2 cellular contexts compared by ENCODE assay signal in the genomic region with DNA sequence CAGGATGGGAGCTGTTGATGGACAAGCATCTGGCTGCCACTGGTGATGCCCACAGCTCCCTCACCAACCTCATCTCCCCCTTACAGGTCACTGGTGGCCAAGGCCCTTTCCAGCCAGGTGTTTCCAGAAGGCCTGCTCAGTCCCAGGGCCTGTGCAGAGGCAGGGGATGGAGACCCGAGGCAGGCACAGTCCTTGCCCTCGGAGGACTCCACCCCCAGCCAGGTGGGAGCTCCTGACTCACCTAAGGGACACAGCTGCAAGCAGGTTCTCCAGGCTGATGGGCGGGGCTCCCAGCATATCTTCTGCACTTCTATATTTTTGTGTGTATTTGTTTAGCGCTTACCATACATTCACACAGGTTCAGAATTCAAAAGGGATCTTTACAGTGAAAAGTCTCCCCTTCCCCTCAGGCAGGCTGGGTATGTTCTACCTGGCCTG.
TF ChIP-seq lines count a peak whose summit lies in the region.

No MANE protein-coding gene starts in this region.

TF ChIP-seq in GM23338, 12 proteins besides CTCF, POLR2A, EP300 and RAD21 (continues in another document):
- TF ChIP-seq, protein P1, sequence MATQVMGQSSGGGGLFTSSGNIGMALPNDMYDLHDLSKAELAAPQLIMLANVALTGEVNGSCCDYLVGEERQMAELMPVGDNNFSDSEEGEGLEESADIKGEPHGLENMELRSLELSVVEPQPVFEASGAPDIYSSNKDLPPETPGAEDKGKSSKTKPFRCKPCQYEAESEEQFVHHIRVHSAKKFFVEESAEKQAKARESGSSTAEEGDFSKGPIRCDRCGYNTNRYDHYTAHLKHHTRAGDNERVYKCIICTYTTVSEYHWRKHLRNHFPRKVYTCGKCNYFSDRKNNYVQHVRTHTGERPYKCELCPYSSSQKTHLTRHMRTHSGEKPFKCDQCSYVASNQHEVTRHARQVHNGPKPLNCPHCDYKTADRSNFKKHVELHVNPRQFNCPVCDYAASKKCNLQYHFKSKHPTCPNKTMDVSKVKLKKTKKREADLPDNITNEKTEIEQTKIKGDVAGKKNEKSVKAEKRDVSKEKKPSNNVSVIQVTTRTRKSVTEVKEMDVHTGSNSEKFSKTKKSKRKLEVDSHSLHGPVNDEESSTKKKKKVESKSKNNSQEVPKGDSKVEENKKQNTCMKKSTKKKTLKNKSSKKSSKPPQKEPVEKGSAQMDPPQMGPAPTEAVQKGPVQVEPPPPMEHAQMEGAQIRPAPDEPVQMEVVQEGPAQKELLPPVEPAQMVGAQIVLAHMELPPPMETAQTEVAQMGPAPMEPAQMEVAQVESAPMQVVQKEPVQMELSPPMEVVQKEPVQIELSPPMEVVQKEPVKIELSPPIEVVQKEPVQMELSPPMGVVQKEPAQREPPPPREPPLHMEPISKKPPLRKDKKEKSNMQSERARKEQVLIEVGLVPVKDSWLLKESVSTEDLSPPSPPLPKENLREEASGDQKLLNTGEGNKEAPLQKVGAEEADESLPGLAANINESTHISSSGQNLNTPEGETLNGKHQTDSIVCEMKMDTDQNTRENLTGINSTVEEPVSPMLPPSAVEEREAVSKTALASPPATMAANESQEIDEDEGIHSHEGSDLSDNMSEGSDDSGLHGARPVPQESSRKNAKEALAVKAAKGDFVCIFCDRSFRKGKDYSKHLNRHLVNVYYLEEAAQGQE (IDR thresholded peaks at IDR 0.05; ENCODE audit: unreplicated experiment), result no peak
- TF ChIP-seq CREB1 (CRISPR knock-in tag; IDR thresholded peaks at IDR 0.05; ENCODE audit: low read depth) (no peak), EZH2 (IDR thresholded peaks at IDR 0.05; ENCODE audit: low read depth, unreplicated experiment) (no peak), ZNF114 (CRISPR knock-in tag; IDR thresholded peaks at IDR 0.05) (no peak), EZH2phosphoT487 (IDR thresholded peaks at IDR 0.05; ENCODE audit: unreplicated experiment) (no peak), POLR2AphosphoS5 (IDR thresholded peaks at IDR 0.05; ENCODE audit: low read depth) (no peak), JUNB (IDR thresholded peaks at IDR 0.05; ENCODE audit: unreplicated experiment) (no peak), ZNF331 (CRISPR knock-in tag; IDR thresholded peaks at IDR 0.05; ENCODE audit: low read depth) (no peak)
- TF ChIP-seq, protein P2, sequence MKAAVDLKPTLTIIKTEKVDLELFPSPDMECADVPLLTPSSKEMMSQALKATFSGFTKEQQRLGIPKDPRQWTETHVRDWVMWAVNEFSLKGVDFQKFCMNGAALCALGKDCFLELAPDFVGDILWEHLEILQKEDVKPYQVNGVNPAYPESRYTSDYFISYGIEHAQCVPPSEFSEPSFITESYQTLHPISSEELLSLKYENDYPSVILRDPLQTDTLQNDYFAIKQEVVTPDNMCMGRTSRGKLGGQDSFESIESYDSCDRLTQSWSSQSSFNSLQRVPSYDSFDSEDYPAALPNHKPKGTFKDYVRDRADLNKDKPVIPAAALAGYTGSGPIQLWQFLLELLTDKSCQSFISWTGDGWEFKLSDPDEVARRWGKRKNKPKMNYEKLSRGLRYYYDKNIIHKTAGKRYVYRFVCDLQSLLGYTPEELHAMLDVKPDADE (IDR thresholded peaks at IDR 0.05), result no peak
- TF ChIP-seq, protein P3, sequence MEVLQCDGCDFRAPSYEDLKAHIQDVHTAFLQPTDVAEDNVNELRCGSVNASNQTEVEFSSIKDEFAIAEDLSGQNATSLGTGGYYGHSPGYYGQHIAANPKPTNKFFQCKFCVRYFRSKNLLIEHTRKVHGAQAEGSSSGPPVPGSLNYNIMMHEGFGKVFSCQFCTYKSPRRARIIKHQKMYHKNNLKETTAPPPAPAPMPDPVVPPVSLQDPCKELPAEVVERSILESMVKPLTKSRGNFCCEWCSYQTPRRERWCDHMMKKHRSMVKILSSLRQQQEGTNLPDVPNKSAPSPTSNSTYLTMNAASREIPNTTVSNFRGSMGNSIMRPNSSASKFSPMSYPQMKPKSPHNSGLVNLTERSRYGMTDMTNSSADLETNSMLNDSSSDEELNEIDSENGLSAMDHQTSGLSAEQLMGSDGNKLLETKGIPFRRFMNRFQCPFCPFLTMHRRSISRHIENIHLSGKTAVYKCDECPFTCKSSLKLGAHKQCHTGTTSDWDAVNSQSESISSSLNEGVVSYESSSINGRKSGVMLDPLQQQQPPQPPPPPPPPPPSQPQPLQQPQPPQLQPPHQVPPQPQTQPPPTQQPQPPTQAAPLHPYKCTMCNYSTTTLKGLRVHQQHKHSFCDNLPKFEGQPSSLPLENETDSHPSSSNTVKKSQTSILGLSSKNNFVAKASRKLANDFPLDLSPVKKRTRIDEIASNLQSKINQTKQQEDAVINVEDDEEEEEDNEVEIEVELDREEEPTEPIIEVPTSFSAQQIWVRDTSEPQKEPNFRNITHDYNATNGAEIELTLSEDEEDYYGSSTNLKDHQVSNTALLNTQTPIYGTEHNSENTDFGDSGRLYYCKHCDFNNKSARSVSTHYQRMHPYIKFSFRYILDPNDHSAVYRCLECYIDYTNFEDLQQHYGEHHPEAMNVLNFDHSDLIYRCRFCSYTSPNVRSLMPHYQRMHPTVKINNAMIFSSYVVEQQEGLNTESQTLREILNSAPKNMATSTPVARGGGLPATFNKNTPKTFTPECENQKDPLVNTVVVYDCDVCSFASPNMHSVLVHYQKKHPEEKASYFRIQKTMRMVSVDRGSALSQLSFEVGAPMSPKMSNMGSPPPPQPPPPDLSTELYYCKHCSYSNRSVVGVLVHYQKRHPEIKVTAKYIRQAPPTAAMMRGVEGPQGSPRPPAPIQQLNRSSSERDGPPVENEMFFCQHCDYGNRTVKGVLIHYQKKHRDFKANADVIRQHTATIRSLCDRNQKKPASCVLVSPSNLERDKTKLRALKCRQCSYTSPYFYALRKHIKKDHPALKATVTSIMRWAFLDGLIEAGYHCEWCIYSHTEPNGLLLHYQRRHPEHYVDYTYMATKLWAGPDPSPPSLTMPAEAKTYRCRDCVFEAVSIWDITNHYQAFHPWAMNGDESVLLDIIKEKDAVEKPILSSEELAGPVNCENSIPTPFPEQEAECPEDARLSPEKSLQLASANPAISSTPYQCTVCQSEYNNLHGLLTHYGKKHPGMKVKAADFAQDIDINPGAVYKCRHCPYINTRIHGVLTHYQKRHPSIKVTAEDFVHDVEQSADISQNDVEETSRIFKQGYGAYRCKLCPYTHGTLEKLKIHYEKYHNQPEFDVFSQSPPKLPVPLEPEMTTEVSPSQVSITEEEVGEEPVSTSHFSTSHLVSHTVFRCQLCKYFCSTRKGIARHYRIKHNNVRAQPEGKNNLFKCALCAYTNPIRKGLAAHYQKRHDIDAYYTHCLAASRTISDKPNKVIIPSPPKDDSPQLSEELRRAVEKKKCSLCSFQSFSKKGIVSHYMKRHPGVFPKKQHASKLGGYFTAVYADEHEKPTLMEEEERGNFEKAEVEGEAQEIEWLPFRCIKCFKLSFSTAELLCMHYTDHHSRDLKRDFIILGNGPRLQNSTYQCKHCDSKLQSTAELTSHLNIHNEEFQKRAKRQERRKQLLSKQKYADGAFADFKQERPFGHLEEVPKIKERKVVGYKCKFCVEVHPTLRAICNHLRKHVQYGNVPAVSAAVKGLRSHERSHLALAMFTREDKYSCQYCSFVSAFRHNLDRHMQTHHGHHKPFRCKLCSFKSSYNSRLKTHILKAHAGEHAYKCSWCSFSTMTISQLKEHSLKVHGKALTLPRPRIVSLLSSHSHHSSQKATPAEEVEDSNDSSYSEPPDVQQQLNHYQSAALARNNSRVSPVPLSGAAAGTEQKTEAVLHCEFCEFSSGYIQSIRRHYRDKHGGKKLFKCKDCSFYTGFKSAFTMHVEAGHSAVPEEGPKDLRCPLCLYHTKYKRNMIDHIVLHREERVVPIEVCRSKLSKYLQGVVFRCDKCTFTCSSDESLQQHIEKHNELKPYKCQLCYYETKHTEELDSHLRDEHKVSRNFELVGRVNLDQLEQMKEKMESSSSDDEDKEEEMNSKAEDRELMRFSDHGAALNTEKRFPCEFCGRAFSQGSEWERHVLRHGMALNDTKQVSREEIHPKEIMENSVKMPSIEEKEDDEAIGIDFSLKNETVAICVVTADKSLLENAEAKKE (CRISPR knock-in tag; IDR thresholded peaks at IDR 0.05), result no peak

TF ChIP-seq in SK-N-SH treated with all-trans-retinoic acid at 6 μM for 48 hours, 23 proteins besides CTCF, POLR2A, EP300 and RAD21:
- no peak for TF ChIP-seq CSDC2 (CRISPR knock-in tag; IDR thresholded peaks at IDR 0.05)
- TF ChIP-seq, protein P4, sequence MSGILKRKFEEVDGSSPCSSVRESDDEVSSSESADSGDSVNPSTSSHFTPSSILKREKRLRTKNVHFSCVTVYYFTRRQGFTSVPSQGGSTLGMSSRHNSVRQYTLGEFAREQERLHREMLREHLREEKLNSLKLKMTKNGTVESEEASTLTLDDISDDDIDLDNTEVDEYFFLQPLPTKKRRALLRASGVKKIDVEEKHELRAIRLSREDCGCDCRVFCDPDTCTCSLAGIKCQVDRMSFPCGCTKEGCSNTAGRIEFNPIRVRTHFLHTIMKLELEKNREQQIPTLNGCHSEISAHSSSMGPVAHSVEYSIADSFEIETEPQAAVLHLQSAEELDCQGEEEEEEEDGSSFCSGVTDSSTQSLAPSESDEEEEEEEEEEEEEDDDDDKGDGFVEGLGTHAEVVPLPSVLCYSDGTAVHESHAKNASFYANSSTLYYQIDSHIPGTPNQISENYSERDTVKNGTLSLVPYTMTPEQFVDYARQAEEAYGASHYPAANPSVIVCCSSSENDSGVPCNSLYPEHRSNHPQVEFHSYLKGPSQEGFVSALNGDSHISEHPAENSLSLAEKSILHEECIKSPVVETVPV (CRISPR knock-in tag; IDR thresholded peaks at IDR 0.05), result no peak
- TF ChIP-seq GLIS3 (CRISPR knock-in tag; IDR thresholded peaks at IDR 0.05), result no peak
- TF ChIP-seq ZNF565 (CRISPR knock-in tag; conservative IDR thresholded peaks at IDR 0.05; ENCODE audit: low read depth), result no peak
- TF ChIP-seq, protein P5, sequence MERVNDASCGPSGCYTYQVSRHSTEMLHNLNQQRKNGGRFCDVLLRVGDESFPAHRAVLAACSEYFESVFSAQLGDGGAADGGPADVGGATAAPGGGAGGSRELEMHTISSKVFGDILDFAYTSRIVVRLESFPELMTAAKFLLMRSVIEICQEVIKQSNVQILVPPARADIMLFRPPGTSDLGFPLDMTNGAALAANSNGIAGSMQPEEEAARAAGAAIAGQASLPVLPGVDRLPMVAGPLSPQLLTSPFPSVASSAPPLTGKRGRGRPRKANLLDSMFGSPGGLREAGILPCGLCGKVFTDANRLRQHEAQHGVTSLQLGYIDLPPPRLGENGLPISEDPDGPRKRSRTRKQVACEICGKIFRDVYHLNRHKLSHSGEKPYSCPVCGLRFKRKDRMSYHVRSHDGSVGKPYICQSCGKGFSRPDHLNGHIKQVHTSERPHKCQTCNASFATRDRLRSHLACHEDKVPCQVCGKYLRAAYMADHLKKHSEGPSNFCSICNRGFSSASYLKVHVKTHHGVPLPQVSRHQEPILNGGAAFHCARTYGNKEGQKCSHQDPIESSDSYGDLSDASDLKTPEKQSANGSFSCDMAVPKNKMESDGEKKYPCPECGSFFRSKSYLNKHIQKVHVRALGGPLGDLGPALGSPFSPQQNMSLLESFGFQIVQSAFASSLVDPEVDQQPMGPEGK (CRISPR knock-in tag; IDR thresholded peaks at IDR 0.05; ENCODE audit: borderline replicate concordance), result no peak
- TF ChIP-seq ZC3H10 (CRISPR knock-in tag; IDR thresholded peaks at IDR 0.05), result no peak
- TF ChIP-seq, protein P6, sequence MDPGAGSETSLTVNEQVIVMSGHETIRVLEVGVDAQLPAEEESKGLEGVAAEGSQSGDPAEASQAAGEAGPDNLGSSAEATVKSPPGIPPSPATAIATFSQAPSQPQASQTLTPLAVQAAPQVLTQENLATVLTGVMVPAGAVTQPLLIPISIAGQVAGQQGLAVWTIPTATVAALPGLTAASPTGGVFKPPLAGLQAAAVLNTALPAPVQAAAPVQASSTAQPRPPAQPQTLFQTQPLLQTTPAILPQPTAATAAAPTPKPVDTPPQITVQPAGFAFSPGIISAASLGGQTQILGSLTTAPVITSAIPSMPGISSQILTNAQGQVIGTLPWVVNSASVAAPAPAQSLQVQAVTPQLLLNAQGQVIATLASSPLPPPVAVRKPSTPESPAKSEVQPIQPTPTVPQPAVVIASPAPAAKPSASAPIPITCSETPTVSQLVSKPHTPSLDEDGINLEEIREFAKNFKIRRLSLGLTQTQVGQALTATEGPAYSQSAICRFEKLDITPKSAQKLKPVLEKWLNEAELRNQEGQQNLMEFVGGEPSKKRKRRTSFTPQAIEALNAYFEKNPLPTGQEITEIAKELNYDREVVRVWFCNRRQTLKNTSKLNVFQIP (CRISPR knock-in tag; IDR thresholded peaks at IDR 0.05; ENCODE audit: borderline replicate concordance, low read depth), result no peak
- TF ChIP-seq ISL1 (CRISPR knock-in tag; IDR thresholded peaks at IDR 0.05), result no peak
- no peak for TF ChIP-seq BACH2 (CRISPR knock-in tag; IDR thresholded peaks at IDR 0.05; ENCODE audit: borderline replicate concordance)
- TF ChIP-seq ZNF70 (CRISPR knock-in tag; IDR thresholded peaks at IDR 0.05), result no peak
- no peak for TF ChIP-seq ZFP3 (CRISPR knock-in tag; IDR thresholded peaks at IDR 0.05)
- no peak for TF ChIP-seq TCF4 (CRISPR knock-in tag; IDR thresholded peaks at IDR 0.05; ENCODE audit: borderline replicate concordance)
- no peak for TF ChIP-seq ZNF8 (CRISPR knock-in tag; IDR thresholded peaks at IDR 0.05)
- TF ChIP-seq ESRRG (CRISPR knock-in tag; IDR thresholded peaks at IDR 0.05), result no peak
- no peak for TF ChIP-seq SNAI2 (CRISPR knock-in tag; IDR thresholded peaks at IDR 0.05)
